ENCODE assay signal across 1 cellular context in the genomic region with DNA sequence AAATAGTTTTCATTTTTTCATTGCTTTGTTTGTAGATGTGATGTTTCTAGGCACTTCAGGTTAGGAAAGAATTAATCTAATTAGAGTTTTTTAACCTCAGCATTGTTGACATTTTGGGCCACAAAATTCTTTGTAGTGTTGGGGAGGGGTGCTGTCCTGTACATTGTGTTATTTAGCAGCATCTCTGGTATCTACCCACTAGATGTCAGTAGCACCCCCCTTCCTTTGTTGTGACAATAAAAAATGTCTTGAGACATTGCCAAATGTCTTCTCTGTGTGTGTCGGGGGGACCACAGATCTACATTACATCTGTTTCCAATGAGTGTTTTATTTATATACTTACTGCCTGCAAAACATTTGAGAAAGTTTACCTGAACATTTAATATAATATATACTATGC.
TF ChIP-seq lines count a peak whose summit lies in the region.

No MANE protein-coding gene starts in this region.

TF ChIP-seq in GM23338, 12 proteins besides CTCF, POLR2A, EP300 and RAD21 (continued from another document):
- TF ChIP-seq, protein P1, sequence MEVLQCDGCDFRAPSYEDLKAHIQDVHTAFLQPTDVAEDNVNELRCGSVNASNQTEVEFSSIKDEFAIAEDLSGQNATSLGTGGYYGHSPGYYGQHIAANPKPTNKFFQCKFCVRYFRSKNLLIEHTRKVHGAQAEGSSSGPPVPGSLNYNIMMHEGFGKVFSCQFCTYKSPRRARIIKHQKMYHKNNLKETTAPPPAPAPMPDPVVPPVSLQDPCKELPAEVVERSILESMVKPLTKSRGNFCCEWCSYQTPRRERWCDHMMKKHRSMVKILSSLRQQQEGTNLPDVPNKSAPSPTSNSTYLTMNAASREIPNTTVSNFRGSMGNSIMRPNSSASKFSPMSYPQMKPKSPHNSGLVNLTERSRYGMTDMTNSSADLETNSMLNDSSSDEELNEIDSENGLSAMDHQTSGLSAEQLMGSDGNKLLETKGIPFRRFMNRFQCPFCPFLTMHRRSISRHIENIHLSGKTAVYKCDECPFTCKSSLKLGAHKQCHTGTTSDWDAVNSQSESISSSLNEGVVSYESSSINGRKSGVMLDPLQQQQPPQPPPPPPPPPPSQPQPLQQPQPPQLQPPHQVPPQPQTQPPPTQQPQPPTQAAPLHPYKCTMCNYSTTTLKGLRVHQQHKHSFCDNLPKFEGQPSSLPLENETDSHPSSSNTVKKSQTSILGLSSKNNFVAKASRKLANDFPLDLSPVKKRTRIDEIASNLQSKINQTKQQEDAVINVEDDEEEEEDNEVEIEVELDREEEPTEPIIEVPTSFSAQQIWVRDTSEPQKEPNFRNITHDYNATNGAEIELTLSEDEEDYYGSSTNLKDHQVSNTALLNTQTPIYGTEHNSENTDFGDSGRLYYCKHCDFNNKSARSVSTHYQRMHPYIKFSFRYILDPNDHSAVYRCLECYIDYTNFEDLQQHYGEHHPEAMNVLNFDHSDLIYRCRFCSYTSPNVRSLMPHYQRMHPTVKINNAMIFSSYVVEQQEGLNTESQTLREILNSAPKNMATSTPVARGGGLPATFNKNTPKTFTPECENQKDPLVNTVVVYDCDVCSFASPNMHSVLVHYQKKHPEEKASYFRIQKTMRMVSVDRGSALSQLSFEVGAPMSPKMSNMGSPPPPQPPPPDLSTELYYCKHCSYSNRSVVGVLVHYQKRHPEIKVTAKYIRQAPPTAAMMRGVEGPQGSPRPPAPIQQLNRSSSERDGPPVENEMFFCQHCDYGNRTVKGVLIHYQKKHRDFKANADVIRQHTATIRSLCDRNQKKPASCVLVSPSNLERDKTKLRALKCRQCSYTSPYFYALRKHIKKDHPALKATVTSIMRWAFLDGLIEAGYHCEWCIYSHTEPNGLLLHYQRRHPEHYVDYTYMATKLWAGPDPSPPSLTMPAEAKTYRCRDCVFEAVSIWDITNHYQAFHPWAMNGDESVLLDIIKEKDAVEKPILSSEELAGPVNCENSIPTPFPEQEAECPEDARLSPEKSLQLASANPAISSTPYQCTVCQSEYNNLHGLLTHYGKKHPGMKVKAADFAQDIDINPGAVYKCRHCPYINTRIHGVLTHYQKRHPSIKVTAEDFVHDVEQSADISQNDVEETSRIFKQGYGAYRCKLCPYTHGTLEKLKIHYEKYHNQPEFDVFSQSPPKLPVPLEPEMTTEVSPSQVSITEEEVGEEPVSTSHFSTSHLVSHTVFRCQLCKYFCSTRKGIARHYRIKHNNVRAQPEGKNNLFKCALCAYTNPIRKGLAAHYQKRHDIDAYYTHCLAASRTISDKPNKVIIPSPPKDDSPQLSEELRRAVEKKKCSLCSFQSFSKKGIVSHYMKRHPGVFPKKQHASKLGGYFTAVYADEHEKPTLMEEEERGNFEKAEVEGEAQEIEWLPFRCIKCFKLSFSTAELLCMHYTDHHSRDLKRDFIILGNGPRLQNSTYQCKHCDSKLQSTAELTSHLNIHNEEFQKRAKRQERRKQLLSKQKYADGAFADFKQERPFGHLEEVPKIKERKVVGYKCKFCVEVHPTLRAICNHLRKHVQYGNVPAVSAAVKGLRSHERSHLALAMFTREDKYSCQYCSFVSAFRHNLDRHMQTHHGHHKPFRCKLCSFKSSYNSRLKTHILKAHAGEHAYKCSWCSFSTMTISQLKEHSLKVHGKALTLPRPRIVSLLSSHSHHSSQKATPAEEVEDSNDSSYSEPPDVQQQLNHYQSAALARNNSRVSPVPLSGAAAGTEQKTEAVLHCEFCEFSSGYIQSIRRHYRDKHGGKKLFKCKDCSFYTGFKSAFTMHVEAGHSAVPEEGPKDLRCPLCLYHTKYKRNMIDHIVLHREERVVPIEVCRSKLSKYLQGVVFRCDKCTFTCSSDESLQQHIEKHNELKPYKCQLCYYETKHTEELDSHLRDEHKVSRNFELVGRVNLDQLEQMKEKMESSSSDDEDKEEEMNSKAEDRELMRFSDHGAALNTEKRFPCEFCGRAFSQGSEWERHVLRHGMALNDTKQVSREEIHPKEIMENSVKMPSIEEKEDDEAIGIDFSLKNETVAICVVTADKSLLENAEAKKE (CRISPR knock-in tag; IDR thresholded peaks at IDR 0.05), result no peak
- no peak for TF ChIP-seq ZNF114 (CRISPR knock-in tag; IDR thresholded peaks at IDR 0.05)
- no peak for TF ChIP-seq CREB1 (CRISPR knock-in tag; IDR thresholded peaks at IDR 0.05; ENCODE audit: low read depth)
- TF ChIP-seq STAT1 (IDR thresholded peaks at IDR 0.05; ENCODE audit: unreplicated experiment), result no peak
- TF ChIP-seq EZH2phosphoT487 (IDR thresholded peaks at IDR 0.05; ENCODE audit: unreplicated experiment), result no peak
- no peak for TF ChIP-seq EZH2 (IDR thresholded peaks at IDR 0.05; ENCODE audit: low read depth, unreplicated experiment)
- TF ChIP-seq, protein P2, sequence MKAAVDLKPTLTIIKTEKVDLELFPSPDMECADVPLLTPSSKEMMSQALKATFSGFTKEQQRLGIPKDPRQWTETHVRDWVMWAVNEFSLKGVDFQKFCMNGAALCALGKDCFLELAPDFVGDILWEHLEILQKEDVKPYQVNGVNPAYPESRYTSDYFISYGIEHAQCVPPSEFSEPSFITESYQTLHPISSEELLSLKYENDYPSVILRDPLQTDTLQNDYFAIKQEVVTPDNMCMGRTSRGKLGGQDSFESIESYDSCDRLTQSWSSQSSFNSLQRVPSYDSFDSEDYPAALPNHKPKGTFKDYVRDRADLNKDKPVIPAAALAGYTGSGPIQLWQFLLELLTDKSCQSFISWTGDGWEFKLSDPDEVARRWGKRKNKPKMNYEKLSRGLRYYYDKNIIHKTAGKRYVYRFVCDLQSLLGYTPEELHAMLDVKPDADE (IDR thresholded peaks at IDR 0.05), result no peak
